8 cellular contexts compared by ENCODE assay signal in the genomic region with DNA sequence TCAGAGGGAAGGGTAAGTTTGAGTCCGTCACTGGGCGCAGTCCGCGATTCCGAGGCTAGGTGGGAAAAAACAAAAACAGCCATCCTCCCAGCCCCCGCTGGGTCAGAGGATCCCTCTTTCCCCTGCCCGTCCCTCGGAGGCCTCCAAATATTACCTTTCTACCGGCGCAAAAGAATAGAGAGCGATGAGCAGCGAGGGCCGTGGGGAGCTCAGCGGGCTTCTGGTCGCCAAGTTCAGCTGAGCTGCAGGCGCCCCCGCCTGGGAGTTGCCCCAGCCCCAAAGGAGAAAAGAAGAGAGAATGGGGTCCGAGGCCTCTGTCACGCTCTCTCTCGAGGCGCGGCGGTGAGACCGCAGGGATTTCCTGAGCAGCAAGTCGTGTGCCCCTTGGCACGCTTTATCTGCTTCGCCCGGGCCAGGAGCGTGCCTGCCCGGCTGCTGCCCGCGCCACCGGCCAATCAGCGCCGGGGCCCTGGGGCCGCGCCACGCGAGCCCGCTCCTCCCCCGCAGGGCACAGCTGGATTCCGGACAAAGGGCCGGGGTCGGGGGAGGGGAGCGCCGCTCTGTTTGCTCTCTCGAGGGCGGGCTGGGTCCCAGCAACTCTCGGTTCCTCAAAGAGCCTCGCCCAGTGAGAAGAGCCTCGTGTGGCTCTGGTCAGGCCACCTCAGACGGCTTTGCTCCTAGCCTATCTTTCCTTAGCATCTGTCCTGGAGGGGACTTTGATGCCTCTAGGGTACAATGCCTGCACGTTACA.
DNase-seq lines count a peak whose midpoint lies in the region; ATAC-seq and TF ChIP-seq lines count a peak whose summit lies in the region.

A gene with protein sequence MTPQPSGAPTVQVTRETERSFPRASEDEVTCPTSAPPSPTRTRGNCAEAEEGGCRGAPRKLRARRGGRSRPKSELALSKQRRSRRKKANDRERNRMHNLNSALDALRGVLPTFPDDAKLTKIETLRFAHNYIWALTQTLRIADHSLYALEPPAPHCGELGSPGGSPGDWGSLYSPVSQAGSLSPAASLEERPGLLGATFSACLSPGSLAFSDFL (minus strand): TSS at position 367 of the 751 bp plus-strand sequence. CDS start 379 bp downstream, outside the sequence.

- no peak within 1 kb of the TSS for H3K27ac Mint-ChIP-seq in activated naive CD4-positive, alpha-beta T cell treated with anti-CD3 and anti-CD28 coated beads, Interleukin-2, amount 10 ng/mL, durations not matched to agents 7 days and 5 days

- peak within 1 kb of the TSS; percentile 10 for H3K4me3 ChIP-seq in GM12875 (ENCODE audit: low read depth, low read length)
- H3K4me3 ChIP-seq in muscle layer of duodenum (ENCODE audit: low read depth in 1 of 2, low read length in 2 of 2): peak within 1 kb of the TSS; percentile 11 to 49

- H3K9me3 ChIP-seq in muscle layer of duodenum (ENCODE audit: control insufficient read depth in 1 of 2, low read length in 2 of 2): no peaks in the 10 kb centered on the region

- H3K4me3 Mint-ChIP-seq in activated naive CD4-positive, alpha-beta T cell treated with anti-CD3 and anti-CD28 coated beads, Interleukin-2, amount 10 ng/mL, durations not matched to agents 7 days and 5 days: peak within 1 kb of the TSS; percentile 64

- ATAC-seq in HG02759 (IDR thresholded peaks at IDR 0.05; ENCODE audit: unreplicated experiment) (peak; percentile 78), GM19467 (IDR thresholded peaks at IDR 0.05; ENCODE audit: unreplicated experiment) (no peak)

- H3K4me1 Mint-ChIP-seq in activated naive CD4-positive, alpha-beta T cell treated with anti-CD3 and anti-CD28 coated beads, Interleukin-2, amount 10 ng/mL, durations not matched to agents 7 days and 5 days: peaks cover 24% of the 10 kb centered on the region

- H3K4me1 ChIP-seq in muscle layer of duodenum (ENCODE audit: control insufficient read depth in 1 of 2, insufficient read depth in 2 of 2, low read length in 2 of 2): peaks cover 0 to 21% of the 10 kb centered on the region in 2 donors

- no peak for TF ChIP-seq CTCF in GM12875 (IDR thresholded peaks at IDR 0.05; ENCODE audit: borderline replicate concordance, insufficient read depth, low read depth, low read length)

- DNase-seq in activated naive CD4-positive, alpha-beta T cell treated with anti-CD3 and anti-CD28 coated beads, Interleukin-2, amount 10 ng/mL, durations not matched to agents 7 days and 5 days: no peak
- DNase-seq in NCI-H1436 treated with DMSO at 0.1 percent for 48 hours (lab: John Stamatoyannopoulos, UW) (no peak), kidney tubule cell (ENCODE audit: low spot score) (no peak), NK-92 (lab: John Stamatoyannopoulos, UW; ENCODE audit: unreplicated experiment) (no peak)

- CTCF ChIA-PET in activated naive CD4-positive, alpha-beta T cell treated with anti-CD3 and anti-CD28 coated beads, Interleukin-2, amount 10 ng/mL, durations not matched to agents 7 days and 5 days (lab: Charles Lee): interaction anchor here (3.8 kb wide), 1 partner anchor 63 kb away, joined by 14 read pairs; no protein-coding TSS in a partner anchor

- H3K36me3 Mint-ChIP-seq in activated naive CD4-positive, alpha-beta T cell treated with anti-CD3 and anti-CD28 coated beads, Interleukin-2, amount 10 ng/mL, durations not matched to agents 7 days and 5 days: peaks cover 2% of the 10 kb centered on the region

- no peaks in the 10 kb centered on the region for H3K9me3 Mint-ChIP-seq in activated naive CD4-positive, alpha-beta T cell treated with anti-CD3 and anti-CD28 coated beads, Interleukin-2, amount 10 ng/mL, durations not matched to agents 7 days and 5 days

- H3K27ac ChIP-seq in muscle layer of duodenum (ENCODE audit: low read length): no peak within 1 kb of the TSS

- H3K27me3 Mint-ChIP-seq in activated naive CD4-positive, alpha-beta T cell treated with anti-CD3 and anti-CD28 coated beads, Interleukin-2, amount 10 ng/mL, durations not matched to agents 7 days and 5 days: peaks cover 100% of the 10 kb centered on the region

- peaks cover 74% of the 10 kb centered on the region for H3K27me3 ChIP-seq in muscle layer of duodenum (ENCODE audit: low read depth, low read length)

- H3K36me3 ChIP-seq in muscle layer of duodenum (ENCODE audit: control insufficient read depth in 1 of 2, insufficient read depth in 2 of 2, low read length in 2 of 2): no peaks in the 10 kb centered on the region
